Comparison of ENCODE assay signal across 1 cellular context in genomic region chr1:201496296-201496690, GRCh38.
TF ChIP-seq lines count a peak whose summit lies in the region.

No MANE protein-coding gene starts in this region.

TF ChIP-seq in GM23338, 12 proteins besides CTCF, POLR2A, EP300 and RAD21 (continued from another document):
- no peak for TF ChIP-seq ZNF462 (CRISPR knock-in tag; IDR thresholded peaks at IDR 0.05)
- no peak for TF ChIP-seq ETS1 (IDR thresholded peaks at IDR 0.05)
